In the genomic region with DNA sequence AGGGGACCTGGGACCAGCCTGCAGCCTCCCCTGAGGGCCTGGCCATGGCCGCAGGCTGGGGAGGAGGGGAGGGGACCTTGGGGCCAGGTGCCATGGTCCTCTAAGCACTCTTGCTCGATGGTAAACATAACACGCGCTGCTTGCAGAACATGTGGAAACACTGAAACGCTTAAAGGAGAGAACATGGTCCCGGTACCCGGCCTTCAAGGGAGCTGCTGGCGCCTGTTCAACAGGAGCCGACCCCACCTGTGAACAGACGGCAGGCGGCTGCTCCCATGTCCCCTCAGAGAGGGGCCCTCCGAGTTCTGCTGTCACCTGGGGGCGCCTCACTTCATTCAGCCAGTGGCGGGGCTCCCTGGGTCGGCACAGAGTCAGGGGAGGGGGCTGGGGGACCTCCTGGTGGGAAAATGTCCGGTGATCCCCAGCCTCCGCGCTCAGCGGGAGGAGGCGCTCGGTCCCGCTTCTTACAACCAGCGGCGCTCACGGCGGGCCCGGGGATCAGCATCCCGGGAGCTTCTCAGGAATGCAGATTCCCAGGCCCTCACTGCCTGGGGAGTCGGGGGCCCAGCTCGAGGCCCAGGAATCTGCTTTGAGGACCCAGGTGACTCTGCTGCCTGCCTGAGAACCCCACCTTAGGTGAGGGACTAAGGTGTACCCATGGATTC, we compare ENCODE assay signal across 2 cellular contexts.
TF ChIP-seq lines count a peak whose summit lies in the region.

No MANE protein-coding gene starts in this region.

TF ChIP-seq in HepG2, 621 proteins besides CTCF, POLR2A, EP300 and RAD21 (continues in another document):
- TF ChIP-seq, protein P1, sequence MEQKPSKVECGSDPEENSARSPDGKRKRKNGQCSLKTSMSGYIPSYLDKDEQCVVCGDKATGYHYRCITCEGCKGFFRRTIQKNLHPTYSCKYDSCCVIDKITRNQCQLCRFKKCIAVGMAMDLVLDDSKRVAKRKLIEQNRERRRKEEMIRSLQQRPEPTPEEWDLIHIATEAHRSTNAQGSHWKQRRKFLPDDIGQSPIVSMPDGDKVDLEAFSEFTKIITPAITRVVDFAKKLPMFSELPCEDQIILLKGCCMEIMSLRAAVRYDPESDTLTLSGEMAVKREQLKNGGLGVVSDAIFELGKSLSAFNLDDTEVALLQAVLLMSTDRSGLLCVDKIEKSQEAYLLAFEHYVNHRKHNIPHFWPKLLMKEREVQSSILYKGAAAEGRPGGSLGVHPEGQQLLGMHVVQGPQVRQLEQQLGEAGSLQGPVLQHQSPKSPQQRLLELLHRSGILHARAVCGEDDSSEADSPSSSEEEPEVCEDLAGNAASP (CRISPR knock-in tag; IDR thresholded peaks at IDR 0.05; ENCODE audit: borderline replicate concordance), result no peak
- TF ChIP-seq TBL1XR1 (IDR thresholded peaks at IDR 0.05; ENCODE audit: borderline replicate concordance, low read length, partially characterized antibody), result no peak
- TF ChIP-seq SOX6 (IDR thresholded peaks at IDR 0.05), result no peak
- no peak for TF ChIP-seq SOX6 (CRISPR knock-in tag; IDR thresholded peaks at IDR 0.05)
- no peak for TF ChIP-seq RFX5 (IDR thresholded peaks at IDR 0.05; ENCODE audit: low read depth, low read length)
- TF ChIP-seq ZBTB1 (CRISPR knock-in tag; IDR thresholded peaks at IDR 0.05; ENCODE audit: borderline replicate concordance), result no peak
- 0 out of 2 replicates have a peak, but pooled peaks have one; percentile 6 for TF ChIP-seq GABPB1 (CRISPR knock-in tag; IDR thresholded peaks at IDR 0.05)
- TF ChIP-seq, protein P2, sequence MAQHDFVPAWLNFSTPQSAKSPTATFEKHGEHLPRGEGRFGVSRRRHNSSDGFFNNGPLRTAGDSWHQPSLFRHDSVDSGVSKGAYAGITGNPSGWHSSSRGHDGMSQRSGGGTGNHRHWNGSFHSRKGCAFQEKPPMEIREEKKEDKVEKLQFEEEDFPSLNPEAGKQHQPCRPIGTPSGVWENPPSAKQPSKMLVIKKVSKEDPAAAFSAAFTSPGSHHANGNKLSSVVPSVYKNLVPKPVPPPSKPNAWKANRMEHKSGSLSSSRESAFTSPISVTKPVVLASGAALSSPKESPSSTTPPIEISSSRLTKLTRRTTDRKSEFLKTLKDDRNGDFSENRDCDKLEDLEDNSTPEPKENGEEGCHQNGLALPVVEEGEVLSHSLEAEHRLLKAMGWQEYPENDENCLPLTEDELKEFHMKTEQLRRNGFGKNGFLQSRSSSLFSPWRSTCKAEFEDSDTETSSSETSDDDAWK (CRISPR knock-in tag; IDR thresholded peaks at IDR 0.05), result no peak
- TF ChIP-seq RFXANK (CRISPR knock-in tag; IDR thresholded peaks at IDR 0.05), result no peak
- TF ChIP-seq NR1H2 (CRISPR knock-in tag; IDR thresholded peaks at IDR 0.05; ENCODE audit: borderline replicate concordance, low read depth), result no peak
- no peak for TF ChIP-seq HMG20A (CRISPR knock-in tag; IDR thresholded peaks at IDR 0.05; ENCODE audit: borderline replicate concordance)
- TF ChIP-seq HNRNPUL1 (IDR thresholded peaks at IDR 0.05; ENCODE audit: low read depth, low read length), result no peak
- TF ChIP-seq, protein P3, sequence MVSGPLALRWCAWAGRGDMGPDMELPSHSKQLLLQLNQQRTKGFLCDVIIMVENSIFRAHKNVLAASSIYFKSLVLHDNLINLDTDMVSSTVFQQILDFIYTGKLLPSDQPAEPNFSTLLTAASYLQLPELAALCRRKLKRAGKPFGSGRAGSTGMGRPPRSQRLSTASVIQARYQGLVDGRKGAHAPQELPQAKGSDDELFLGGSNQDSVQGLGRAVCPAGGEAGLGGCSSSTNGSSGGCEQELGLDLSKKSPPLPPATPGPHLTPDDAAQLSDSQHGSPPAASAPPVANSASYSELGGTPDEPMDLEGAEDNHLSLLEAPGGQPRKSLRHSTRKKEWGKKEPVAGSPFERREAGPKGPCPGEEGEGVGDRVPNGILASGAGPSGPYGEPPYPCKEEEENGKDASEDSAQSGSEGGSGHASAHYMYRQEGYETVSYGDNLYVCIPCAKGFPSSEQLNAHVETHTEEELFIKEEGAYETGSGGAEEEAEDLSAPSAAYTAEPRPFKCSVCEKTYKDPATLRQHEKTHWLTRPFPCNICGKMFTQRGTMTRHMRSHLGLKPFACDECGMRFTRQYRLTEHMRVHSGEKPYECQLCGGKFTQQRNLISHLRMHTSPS (CRISPR knock-in tag; IDR thresholded peaks at IDR 0.05; ENCODE audit: low read depth), result no peak
- no peak for TF ChIP-seq MIER3 (CRISPR knock-in tag; IDR thresholded peaks at IDR 0.05; ENCODE audit: borderline replicate concordance)
- peak; percentile 32; the same call in 1 of the 2 replicates for TF ChIP-seq ZNF326 (CRISPR knock-in tag; IDR thresholded peaks at IDR 0.05; ENCODE audit: borderline replicate concordance)
- TF ChIP-seq, protein P4, sequence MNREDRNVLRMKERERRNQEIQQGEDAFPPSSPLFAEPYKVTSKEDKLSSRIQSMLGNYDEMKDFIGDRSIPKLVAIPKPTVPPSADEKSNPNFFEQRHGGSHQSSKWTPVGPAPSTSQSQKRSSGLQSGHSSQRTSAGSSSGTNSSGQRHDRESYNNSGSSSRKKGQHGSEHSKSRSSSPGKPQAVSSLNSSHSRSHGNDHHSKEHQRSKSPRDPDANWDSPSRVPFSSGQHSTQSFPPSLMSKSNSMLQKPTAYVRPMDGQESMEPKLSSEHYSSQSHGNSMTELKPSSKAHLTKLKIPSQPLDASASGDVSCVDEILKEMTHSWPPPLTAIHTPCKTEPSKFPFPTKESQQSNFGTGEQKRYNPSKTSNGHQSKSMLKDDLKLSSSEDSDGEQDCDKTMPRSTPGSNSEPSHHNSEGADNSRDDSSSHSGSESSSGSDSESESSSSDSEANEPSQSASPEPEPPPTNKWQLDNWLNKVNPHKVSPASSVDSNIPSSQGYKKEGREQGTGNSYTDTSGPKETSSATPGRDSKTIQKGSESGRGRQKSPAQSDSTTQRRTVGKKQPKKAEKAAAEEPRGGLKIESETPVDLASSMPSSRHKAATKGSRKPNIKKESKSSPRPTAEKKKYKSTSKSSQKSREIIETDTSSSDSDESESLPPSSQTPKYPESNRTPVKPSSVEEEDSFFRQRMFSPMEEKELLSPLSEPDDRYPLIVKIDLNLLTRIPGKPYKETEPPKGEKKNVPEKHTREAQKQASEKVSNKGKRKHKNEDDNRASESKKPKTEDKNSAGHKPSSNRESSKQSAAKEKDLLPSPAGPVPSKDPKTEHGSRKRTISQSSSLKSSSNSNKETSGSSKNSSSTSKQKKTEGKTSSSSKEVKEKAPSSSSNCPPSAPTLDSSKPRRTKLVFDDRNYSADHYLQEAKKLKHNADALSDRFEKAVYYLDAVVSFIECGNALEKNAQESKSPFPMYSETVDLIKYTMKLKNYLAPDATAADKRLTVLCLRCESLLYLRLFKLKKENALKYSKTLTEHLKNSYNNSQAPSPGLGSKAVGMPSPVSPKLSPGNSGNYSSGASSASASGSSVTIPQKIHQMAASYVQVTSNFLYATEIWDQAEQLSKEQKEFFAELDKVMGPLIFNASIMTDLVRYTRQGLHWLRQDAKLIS (CRISPR knock-in tag; IDR thresholded peaks at IDR 0.05), result no peak
- TF ChIP-seq ZNF124 (CRISPR knock-in tag; IDR thresholded peaks at IDR 0.05), result no peak
- TF ChIP-seq ZNF234 (CRISPR knock-in tag; conservative IDR thresholded peaks at IDR 0.05), result no peak

TF ChIP-seq in WTC11, 78 proteins besides CTCF, POLR2A, EP300 and RAD21 (continued from another document):
- TF ChIP-seq, protein P5, sequence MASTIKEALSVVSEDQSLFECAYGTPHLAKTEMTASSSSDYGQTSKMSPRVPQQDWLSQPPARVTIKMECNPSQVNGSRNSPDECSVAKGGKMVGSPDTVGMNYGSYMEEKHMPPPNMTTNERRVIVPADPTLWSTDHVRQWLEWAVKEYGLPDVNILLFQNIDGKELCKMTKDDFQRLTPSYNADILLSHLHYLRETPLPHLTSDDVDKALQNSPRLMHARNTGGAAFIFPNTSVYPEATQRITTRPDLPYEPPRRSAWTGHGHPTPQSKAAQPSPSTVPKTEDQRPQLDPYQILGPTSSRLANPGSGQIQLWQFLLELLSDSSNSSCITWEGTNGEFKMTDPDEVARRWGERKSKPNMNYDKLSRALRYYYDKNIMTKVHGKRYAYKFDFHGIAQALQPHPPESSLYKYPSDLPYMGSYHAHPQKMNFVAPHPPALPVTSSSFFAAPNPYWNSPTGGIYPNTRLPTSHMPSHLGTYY (CRISPR knock-in tag; IDR thresholded peaks at IDR 0.05), result no peak
- no peak for TF ChIP-seq FOXJ3 (CRISPR knock-in tag; IDR thresholded peaks at IDR 0.05; ENCODE audit: borderline replicate concordance)
- TF ChIP-seq, protein P6, sequence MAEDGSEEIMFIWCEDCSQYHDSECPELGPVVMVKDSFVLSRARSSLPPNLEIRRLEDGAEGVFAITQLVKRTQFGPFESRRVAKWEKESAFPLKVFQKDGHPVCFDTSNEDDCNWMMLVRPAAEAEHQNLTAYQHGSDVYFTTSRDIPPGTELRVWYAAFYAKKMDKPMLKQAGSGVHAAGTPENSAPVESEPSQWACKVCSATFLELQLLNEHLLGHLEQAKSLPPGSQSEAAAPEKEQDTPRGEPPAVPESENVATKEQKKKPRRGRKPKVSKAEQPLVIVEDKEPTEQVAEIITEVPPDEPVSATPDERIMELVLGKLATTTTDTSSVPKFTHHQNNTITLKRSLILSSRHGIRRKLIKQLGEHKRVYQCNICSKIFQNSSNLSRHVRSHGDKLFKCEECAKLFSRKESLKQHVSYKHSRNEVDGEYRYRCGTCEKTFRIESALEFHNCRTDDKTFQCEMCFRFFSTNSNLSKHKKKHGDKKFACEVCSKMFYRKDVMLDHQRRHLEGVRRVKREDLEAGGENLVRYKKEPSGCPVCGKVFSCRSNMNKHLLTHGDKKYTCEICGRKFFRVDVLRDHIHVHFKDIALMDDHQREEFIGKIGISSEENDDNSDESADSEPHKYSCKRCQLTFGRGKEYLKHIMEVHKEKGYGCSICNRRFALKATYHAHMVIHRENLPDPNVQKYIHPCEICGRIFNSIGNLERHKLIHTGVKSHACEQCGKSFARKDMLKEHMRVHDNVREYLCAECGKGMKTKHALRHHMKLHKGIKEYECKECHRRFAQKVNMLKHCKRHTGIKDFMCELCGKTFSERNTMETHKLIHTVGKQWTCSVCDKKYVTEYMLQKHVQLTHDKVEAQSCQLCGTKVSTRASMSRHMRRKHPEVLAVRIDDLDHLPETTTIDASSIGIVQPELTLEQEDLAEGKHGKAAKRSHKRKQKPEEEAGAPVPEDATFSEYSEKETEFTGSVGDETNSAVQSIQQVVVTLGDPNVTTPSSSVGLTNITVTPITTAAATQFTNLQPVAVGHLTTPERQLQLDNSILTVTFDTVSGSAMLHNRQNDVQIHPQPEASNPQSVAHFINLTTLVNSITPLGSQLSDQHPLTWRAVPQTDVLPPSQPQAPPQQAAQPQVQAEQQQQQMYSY (CRISPR knock-in tag; IDR thresholded peaks at IDR 0.05), result no peak
- TF ChIP-seq ZNF423 (CRISPR knock-in tag; IDR thresholded peaks at IDR 0.05), result peak; percentile 59
